Comparison of ENCODE assay signal across 22 cellular contexts in the genomic region with DNA sequence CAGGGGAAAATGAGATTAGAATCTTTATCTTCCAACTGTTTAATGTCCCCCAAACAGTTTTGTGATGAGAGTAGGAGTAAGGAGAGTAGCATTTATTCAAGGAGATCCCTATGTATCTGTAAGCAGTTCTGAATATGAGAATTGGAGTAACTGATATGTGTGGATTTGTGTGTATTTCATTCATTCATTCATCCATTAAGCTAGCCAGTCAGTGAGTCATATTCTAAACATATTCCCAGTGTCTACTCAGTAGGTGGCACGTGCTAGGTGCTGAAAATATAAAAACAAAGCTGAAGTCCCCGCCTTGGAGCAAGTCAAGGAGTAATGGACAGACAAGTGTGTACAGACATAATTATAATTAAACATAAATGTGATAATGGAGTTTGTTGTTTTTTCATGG.
"Had no signal": no experiment of that assay in that cellular context is flagged by ENCODE, and none has a peak within 500 bp of the region (broad histone marks: within the 10 kb centered on the region; RNA-seq: fewer than 3 reads in every experiment).

No MANE protein-coding gene starts in this region.

- ATAC-seq: activated CD8-positive, alpha-beta T cell treated with anti-CD3 and anti-CD28 coated beads for 36 hours had no signal

- H3K4me3 ChIP-seq: ascending aorta, cardiac muscle cell, colonic mucosa, Peyer's patch, SJCRH30 had no signal

- DNase-seq: activated CD4-positive, alpha-beta T cell treated with anti-CD3 and anti-CD28 coated beads for 4 hours; activated CD8-positive, alpha-beta memory T cell treated with anti-CD3 and anti-CD28 coated beads, Interleukin-2, amount 50 U/mL, for 4 hours; activated CD8-positive, alpha-beta T cell treated with anti-CD3 and anti-CD28 coated beads for 36 hours; activated effector memory CD4-positive, alpha-beta T cell treated with Interleukin-2 at 50 U/mL for 16 hours; activated naive CD4-positive, alpha-beta T cell; brain microvascular endothelial cell; cerebellar nuclear complex; colonic mucosa; Kasumi-1; KBM-7; NCI-H1048; NCI-H1694; NCI-H2029 treated with DMSO at 0.1 percent for 48 hours; NCI-H510A treated with DMSO at 0.1 percent for 48 hours; NCI-H748 treated with DMSO at 0.1 percent for 48 hours; Peyer's patch; Right ventricle myocardium superior; SJCRH30; SK-N-SH; T-helper 1 cell had no signal
